Comparison of ENCODE assay signal across 1 cellular context in the genomic region with DNA sequence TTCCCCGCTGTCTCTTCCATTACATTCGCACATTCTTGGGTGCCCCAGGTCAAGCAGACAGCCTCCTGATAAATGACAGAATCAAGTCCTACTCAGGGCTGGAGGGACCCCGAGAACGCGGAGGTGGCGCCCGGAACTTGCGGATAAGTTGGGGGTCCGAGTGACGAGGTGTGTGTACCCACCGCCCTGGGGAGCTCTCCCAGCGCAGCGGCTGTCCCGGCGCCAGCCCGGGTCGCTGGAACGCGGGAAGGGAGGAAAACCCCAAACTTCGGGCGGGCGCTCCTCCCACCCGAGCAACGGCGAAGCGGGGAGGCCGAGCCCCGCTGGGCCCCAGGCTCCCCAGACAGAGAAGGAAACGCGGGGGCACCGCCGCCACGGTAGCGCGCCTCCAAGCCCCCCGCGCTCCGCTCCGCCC.
TF ChIP-seq lines count a peak whose summit lies in the region.

No MANE protein-coding gene starts in this region.

TF ChIP-seq in SK-N-SH, 30 proteins besides CTCF, POLR2A, EP300 and RAD21 (continued from another document):
- TF ChIP-seq, protein P1, sequence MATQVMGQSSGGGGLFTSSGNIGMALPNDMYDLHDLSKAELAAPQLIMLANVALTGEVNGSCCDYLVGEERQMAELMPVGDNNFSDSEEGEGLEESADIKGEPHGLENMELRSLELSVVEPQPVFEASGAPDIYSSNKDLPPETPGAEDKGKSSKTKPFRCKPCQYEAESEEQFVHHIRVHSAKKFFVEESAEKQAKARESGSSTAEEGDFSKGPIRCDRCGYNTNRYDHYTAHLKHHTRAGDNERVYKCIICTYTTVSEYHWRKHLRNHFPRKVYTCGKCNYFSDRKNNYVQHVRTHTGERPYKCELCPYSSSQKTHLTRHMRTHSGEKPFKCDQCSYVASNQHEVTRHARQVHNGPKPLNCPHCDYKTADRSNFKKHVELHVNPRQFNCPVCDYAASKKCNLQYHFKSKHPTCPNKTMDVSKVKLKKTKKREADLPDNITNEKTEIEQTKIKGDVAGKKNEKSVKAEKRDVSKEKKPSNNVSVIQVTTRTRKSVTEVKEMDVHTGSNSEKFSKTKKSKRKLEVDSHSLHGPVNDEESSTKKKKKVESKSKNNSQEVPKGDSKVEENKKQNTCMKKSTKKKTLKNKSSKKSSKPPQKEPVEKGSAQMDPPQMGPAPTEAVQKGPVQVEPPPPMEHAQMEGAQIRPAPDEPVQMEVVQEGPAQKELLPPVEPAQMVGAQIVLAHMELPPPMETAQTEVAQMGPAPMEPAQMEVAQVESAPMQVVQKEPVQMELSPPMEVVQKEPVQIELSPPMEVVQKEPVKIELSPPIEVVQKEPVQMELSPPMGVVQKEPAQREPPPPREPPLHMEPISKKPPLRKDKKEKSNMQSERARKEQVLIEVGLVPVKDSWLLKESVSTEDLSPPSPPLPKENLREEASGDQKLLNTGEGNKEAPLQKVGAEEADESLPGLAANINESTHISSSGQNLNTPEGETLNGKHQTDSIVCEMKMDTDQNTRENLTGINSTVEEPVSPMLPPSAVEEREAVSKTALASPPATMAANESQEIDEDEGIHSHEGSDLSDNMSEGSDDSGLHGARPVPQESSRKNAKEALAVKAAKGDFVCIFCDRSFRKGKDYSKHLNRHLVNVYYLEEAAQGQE (IDR thresholded peaks at IDR 0.05; ENCODE audit: low read depth, low read length): no peak
- TF ChIP-seq GATA2 (CRISPR knock-in tag; IDR thresholded peaks at IDR 0.05): no peak
- TF ChIP-seq TAF1 (IDR thresholded peaks at IDR 0.05; ENCODE audit: borderline replicate concordance, low read depth, low read length): no peak
- no peak for TF ChIP-seq RFX5 (IDR thresholded peaks at IDR 0.05; ENCODE audit: low read length)
- no peak for TF ChIP-seq FOXJ3 (CRISPR knock-in tag; IDR thresholded peaks at IDR 0.05)
- no peak for TF ChIP-seq FOXM1 (IDR thresholded peaks at IDR 0.05; ENCODE audit: low read depth)
- TF ChIP-seq, protein P2, sequence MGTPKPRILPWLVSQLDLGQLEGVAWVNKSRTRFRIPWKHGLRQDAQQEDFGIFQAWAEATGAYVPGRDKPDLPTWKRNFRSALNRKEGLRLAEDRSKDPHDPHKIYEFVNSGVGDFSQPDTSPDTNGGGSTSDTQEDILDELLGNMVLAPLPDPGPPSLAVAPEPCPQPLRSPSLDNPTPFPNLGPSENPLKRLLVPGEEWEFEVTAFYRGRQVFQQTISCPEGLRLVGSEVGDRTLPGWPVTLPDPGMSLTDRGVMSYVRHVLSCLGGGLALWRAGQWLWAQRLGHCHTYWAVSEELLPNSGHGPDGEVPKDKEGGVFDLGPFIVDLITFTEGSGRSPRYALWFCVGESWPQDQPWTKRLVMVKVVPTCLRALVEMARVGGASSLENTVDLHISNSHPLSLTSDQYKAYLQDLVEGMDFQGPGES (IDR thresholded peaks at IDR 0.05; ENCODE audit: low read depth, low read length): no peak
- no peak for TF ChIP-seq POLR2AphosphoS5 (IDR thresholded peaks at IDR 0.05; ENCODE audit: low read depth, low read length)
- no peak for TF ChIP-seq RXRA (IDR thresholded peaks at IDR 0.05; ENCODE audit: borderline replicate concordance, low read depth)
- TF ChIP-seq MEF2A (IDR thresholded peaks at IDR 0.05; ENCODE audit: borderline replicate concordance, low read depth): no peak
- TF ChIP-seq EZH2phosphoT487 (IDR thresholded peaks at IDR 0.05; ENCODE audit: borderline replicate concordance, low read depth): no peak
- no peak for TF ChIP-seq MAX (IDR thresholded peaks at IDR 0.05; ENCODE audit: low read depth)
- no peak for TF ChIP-seq ELF1 (IDR thresholded peaks at IDR 0.05)
- TF ChIP-seq, protein P3, sequence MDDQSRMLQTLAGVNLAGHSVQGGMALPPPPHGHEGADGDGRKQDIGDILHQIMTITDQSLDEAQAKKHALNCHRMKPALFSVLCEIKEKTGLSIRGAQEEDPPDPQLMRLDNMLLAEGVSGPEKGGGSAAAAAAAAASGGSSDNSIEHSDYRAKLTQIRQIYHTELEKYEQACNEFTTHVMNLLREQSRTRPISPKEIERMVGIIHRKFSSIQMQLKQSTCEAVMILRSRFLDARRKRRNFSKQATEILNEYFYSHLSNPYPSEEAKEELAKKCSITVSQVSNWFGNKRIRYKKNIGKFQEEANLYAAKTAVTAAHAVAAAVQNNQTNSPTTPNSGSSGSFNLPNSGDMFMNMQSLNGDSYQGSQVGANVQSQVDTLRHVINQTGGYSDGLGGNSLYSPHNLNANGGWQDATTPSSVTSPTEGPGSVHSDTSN (IDR thresholded peaks at IDR 0.05): no peak
TF ChIP-seq in SK-N-SH: peak in this region for 0.
